2 cellular contexts compared by ENCODE assay signal in genomic region chr2:108287169-108287568, GRCh38.
TF ChIP-seq lines count a peak whose summit lies in the region.

No MANE protein-coding gene starts in this region.

TF ChIP-seq in GM23338, 12 proteins besides CTCF, POLR2A, EP300 and RAD21 (continued from another document):
- TF ChIP-seq REST (IDR thresholded peaks at IDR 0.05; ENCODE audit: unreplicated experiment), result no peak
- no peak for TF ChIP-seq ZNF462 (CRISPR knock-in tag; IDR thresholded peaks at IDR 0.05)
- no peak for TF ChIP-seq JUNB (IDR thresholded peaks at IDR 0.05; ENCODE audit: unreplicated experiment)
- no peak for TF ChIP-seq STAT1 (IDR thresholded peaks at IDR 0.05; ENCODE audit: unreplicated experiment)
- TF ChIP-seq CREB1 (CRISPR knock-in tag; IDR thresholded peaks at IDR 0.05; ENCODE audit: low read depth), result no peak
- TF ChIP-seq NANOG (IDR thresholded peaks at IDR 0.05; ENCODE audit: borderline replicate concordance), result no peak
- TF ChIP-seq EZH2phosphoT487 (IDR thresholded peaks at IDR 0.05; ENCODE audit: unreplicated experiment), result no peak
- TF ChIP-seq POLR2AphosphoS5 (IDR thresholded peaks at IDR 0.05; ENCODE audit: low read depth), result no peak

TF ChIP-seq in WTC11, 78 proteins besides CTCF, POLR2A, EP300 and RAD21 (continued from another document):
- no peak for TF ChIP-seq ARID4B (CRISPR knock-in tag; IDR thresholded peaks at IDR 0.05; ENCODE audit: borderline replicate concordance)
